Comparison of ENCODE assay signal across 24 cellular contexts in genomic region chr1:80675469-80675868, GRCh38.
DNase-seq lines count a peak whose midpoint lies in the region; ATAC-seq and TF ChIP-seq lines count a peak whose summit lies in the region.
"Had no signal": no experiment of that assay in that cellular context is flagged by ENCODE, and none has a peak within 500 bp of the region (broad histone marks: within the 10 kb centered on the region; RNA-seq: fewer than 3 reads in every experiment).

No MANE protein-coding gene starts in this region.

- H3K27ac ChIP-seq in GM23248 (no peak overlapping the region), fibroblast of lung (ENCODE audit: insufficient read depth, low read length) (no peak overlapping the region)
- H3K27ac ChIP-seq: dorsolateral prefrontal cortex, Peyer's patch, SJSA1 had no signal

- H3K79me2 ChIP-seq in GM23248 (ENCODE audit: insufficient read depth), result no peaks in the 10 kb centered on the region
- H3K79me2 ChIP-seq in fibroblast of lung (ENCODE audit: control insufficient read depth, insufficient read depth, low read length), result no peaks in the 10 kb centered on the region

- no peak overlapping the region for H3K4me2 ChIP-seq in GM23248 (ENCODE audit: unreplicated experiment)
- H3K4me2 ChIP-seq in fibroblast of lung (ENCODE audit: extremely low read depth, insufficient read depth, low read length), result no peak overlapping the region

- H2AFZ ChIP-seq in GM23248 (no peak overlapping the region), fibroblast of lung (ENCODE audit: low read length) (no peak overlapping the region)

- ATAC-seq in GM19463 (IDR thresholded peaks at IDR 0.05; ENCODE audit: unreplicated experiment), result no peak
- ATAC-seq: activated CD8-positive, alpha-beta memory T cell treated with anti-CD3 and anti-CD28 coated beads, Interleukin-2, amount 10 ng/mL, durations not matched to agents 7 days and 5 days; mucosa of descending colon had no signal

- H3K9ac ChIP-seq in GM23248 (no peak overlapping the region), NT2/D1 (ENCODE audit: insufficient read length, low read depth) (no peak overlapping the region), fibroblast of lung (ENCODE audit: insufficient read depth, low read length) (no peak overlapping the region)

- H3K9me2 ChIP-seq in GM23248 (ENCODE audit: insufficient read depth), result no peaks in the 10 kb centered on the region

- H3K27me3 ChIP-seq in GM23248 (replicated peaks; ENCODE audit: insufficient read depth) (no peaks in the 10 kb centered on the region), NT2/D1 (ENCODE audit: insufficient read depth, insufficient read length) (no peaks in the 10 kb centered on the region), fibroblast of lung (ENCODE audit: control insufficient read depth, insufficient read depth, low read length) (no peaks in the 10 kb centered on the region)
- H3K27me3 ChIP-seq: Peyer's patch, SJSA1 had no signal

- H3K36me3 ChIP-seq in GM23248 (ENCODE audit: low read depth) (no peaks in the 10 kb centered on the region), NT2/D1 (ENCODE audit: insufficient read depth, insufficient read length, low read length) (no peaks in the 10 kb centered on the region), fibroblast of lung (ENCODE audit: control insufficient read depth, insufficient read depth, low read length) (no peaks in the 10 kb centered on the region)
- H3K36me3 ChIP-seq: Peyer's patch, SJSA1 had no signal

- TF ChIP-seq CTCF in fibroblast of lung (conservative IDR thresholded peaks at IDR 0.05 in 1 of 2, IDR thresholded peaks at IDR 0.05 in 1 of 2; ENCODE audit: low read depth in 1 of 2, low read length in 2 of 2), result no peak

- no peaks in the 10 kb centered on the region for H3K4me1 Mint-ChIP-seq in activated CD4-positive, alpha-beta T cell treated with anti-CD3 and anti-CD28 coated beads, Interleukin-2, amount 10 ng/mL, durations not matched to agents 24 days and 14 days
- H3K4me1 Mint-ChIP-seq: activated CD8-positive, alpha-beta memory T cell treated with anti-CD3 and anti-CD28 coated beads, Interleukin-2, amount 10 ng/mL, durations not matched to agents 7 days and 5 days; activated naive CD8-positive, alpha-beta T cell treated with anti-CD3 and anti-CD28 coated beads for 36 hours; CD4-positive, alpha-beta memory T cell had no signal

- intact Hi-C loops in activated CD4-positive, alpha-beta T cell treated with anti-CD3 and anti-CD28 coated beads, Interleukin-2, amount 10 ng/mL, durations not matched to agents 24 days and 14 days (cut with micrococcal nuclease), result no loop called here

- no peaks in the 10 kb centered on the region for H3K4me1 ChIP-seq in GM23248 (ENCODE audit: insufficient read depth)
- no peaks in the 10 kb centered on the region for H3K4me1 ChIP-seq in NT2/D1 (ENCODE audit: insufficient read depth, insufficient read length)
- no peaks in the 10 kb centered on the region for H3K4me1 ChIP-seq in fibroblast of lung (ENCODE audit: control insufficient read depth, extremely low read depth, insufficient read depth, low read length)
- H3K4me1 ChIP-seq: Peyer's patch, SJSA1 had no signal

- H3K9me3 Mint-ChIP-seq in activated CD4-positive, alpha-beta T cell treated with anti-CD3 and anti-CD28 coated beads, Interleukin-2, amount 10 ng/mL, durations not matched to agents 24 days and 14 days, result no peaks in the 10 kb centered on the region

- WGBS in GM23248 (ENCODE audit: low coverage in 1 of 2, low lambda C conversion rate in 2 of 2, missing lambda C conversion rate in 2 of 2), 2 experiments, result 29 to 31% methylated on average over 4 of the region's 4 CpGs

- H3K4me3 ChIP-seq in GM23248 (no peak overlapping the region), NT2/D1 (ENCODE audit: insufficient read length, low read depth) (no peak overlapping the region), fibroblast of lung (replicated peaks in 1 of 4; ENCODE audit: control extremely low read depth in 1 of 4, insufficient read depth in 1 of 4, low read depth in 3 of 4, low read length in 4 of 4) (no peak overlapping the region)
- H3K4me3 ChIP-seq: dorsolateral prefrontal cortex, mucosa of descending colon, Peyer's patch, SJSA1 had no signal

- no peaks in the 10 kb centered on the region for H3K27me3 Mint-ChIP-seq in activated CD4-positive, alpha-beta T cell treated with anti-CD3 and anti-CD28 coated beads, Interleukin-2, amount 10 ng/mL, durations not matched to agents 24 days and 14 days
- H3K27me3 Mint-ChIP-seq: activated CD8-positive, alpha-beta memory T cell treated with anti-CD3 and anti-CD28 coated beads, Interleukin-2, amount 10 ng/mL, durations not matched to agents 7 days and 5 days; activated naive CD8-positive, alpha-beta T cell treated with anti-CD3 and anti-CD28 coated beads for 36 hours; CD4-positive, alpha-beta memory T cell; type B pancreatic cell had no signal

- H3K27ac Mint-ChIP-seq in activated CD4-positive, alpha-beta T cell treated with anti-CD3 and anti-CD28 coated beads, Interleukin-2, amount 10 ng/mL, durations not matched to agents 24 days and 14 days, result no peak overlapping the region
- H3K27ac Mint-ChIP-seq: activated CD8-positive, alpha-beta memory T cell treated with anti-CD3 and anti-CD28 coated beads, Interleukin-2, amount 10 ng/mL, durations not matched to agents 7 days and 5 days; activated naive CD8-positive, alpha-beta T cell treated with anti-CD3 and anti-CD28 coated beads for 36 hours; CD4-positive, alpha-beta memory T cell; HFFc6; type B pancreatic cell had no signal

- H3K9me3 ChIP-seq in GM23248 (ENCODE audit: low read depth), result peaks cover 2% of the 10 kb centered on the region
- H3K9me3 ChIP-seq in NT2/D1 (ENCODE audit: insufficient read depth, low read length), result no peaks in the 10 kb centered on the region
- H3K9me3 ChIP-seq in fibroblast of lung (ENCODE audit: control insufficient read depth, insufficient read depth, low read depth, low read length), result no peaks in the 10 kb centered on the region
- H3K9me3 ChIP-seq: mucosa of descending colon, Peyer's patch, SJSA1 had no signal

- H4K20me1 ChIP-seq in GM23248 (ENCODE audit: insufficient read depth) (no peaks in the 10 kb centered on the region), fibroblast of lung (ENCODE audit: control insufficient read depth, extremely low read depth, insufficient read depth, low read length) (peaks cover 2% of the 10 kb centered on the region)

- no peaks in the 10 kb centered on the region for H3F3A ChIP-seq in GM23248 (ENCODE audit: insufficient read depth)

- no peak overlapping the region for H3K4me3 Mint-ChIP-seq in activated CD4-positive, alpha-beta T cell treated with anti-CD3 and anti-CD28 coated beads, Interleukin-2, amount 10 ng/mL, durations not matched to agents 24 days and 14 days
- H3K4me3 Mint-ChIP-seq: activated CD8-positive, alpha-beta memory T cell treated with anti-CD3 and anti-CD28 coated beads, Interleukin-2, amount 10 ng/mL, durations not matched to agents 7 days and 5 days; activated naive CD8-positive, alpha-beta T cell treated with anti-CD3 and anti-CD28 coated beads for 36 hours; CD4-positive, alpha-beta memory T cell; HFFc6; type B pancreatic cell had no signal

- in situ Hi-C loops in GM23248 (cut with MboI), result no loop called here

- DNase-seq in GM23248, result peak; percentile 1
- peak; percentile 30 for DNase-seq in NT2/D1 (ENCODE audit: low read depth, low spot score)
- peak; percentile 13 to 48 for DNase-seq in fibroblast of lung (ENCODE audit: low read depth in 2 of 2)
- DNase-seq in myocyte (ENCODE audit: low read depth), result peak; percentile 3
- no peak for DNase-seq in dedifferentiated amniotic fluid mesenchymal stem cell (ENCODE audit: extremely low spot score)
- DNase-seq in activated CD4-positive, alpha-beta T cell treated with anti-CD3 and anti-CD28 coated beads, Interleukin-2, amount 10 ng/mL, durations not matched to agents 24 days and 14 days, result no peak
- no peak for DNase-seq in hypothalamus (lab: John Stamatoyannopoulos, UW)
- DNase-seq: activated CD4-positive, alpha-beta T cell treated with anti-CD3 and anti-CD28 coated beads for 48 hours; activated CD8-positive, alpha-beta memory T cell treated with anti-CD3 and anti-CD28 coated beads, Interleukin-2, amount 10 ng/mL, durations not matched to agents 7 days and 5 days; activated naive CD8-positive, alpha-beta T cell treated with anti-CD3 and anti-CD28 coated beads for 36 hours; CD4-positive, alpha-beta memory T cell; DMS79 treated with DMSO at 0.1 percent for 48 hours; dorsolateral prefrontal cortex; HFFc6; mucosa of descending colon; NCI-H1048; NCI-H2029; NCI-H446 treated with DMSO at 0.1 percent for 48 hours; NK-92 treated with Interleukin-12 subunit alpha and Interleukin-12 subunit beta, amount 100 ng/mL, for 24 hours; Peyer's patch; stimulated activated CD4-positive, alpha-beta T cell treated with anti-CD3 and anti-CD28 coated beads, Interleukin-12 subunit alpha, Interleukin-12 subunit beta, amount 100 ng/mL, for 4 hours had no signal

- H3K36me3 Mint-ChIP-seq in activated CD4-positive, alpha-beta T cell treated with anti-CD3 and anti-CD28 coated beads, Interleukin-2, amount 10 ng/mL, durations not matched to agents 24 days and 14 days (ENCODE audit: low read depth), result no peaks in the 10 kb centered on the region
- H3K36me3 Mint-ChIP-seq: activated CD8-positive, alpha-beta memory T cell treated with anti-CD3 and anti-CD28 coated beads, Interleukin-2, amount 10 ng/mL, durations not matched to agents 7 days and 5 days; activated naive CD8-positive, alpha-beta T cell treated with anti-CD3 and anti-CD28 coated beads for 36 hours; CD4-positive, alpha-beta memory T cell; type B pancreatic cell had no signal

Comparison
In these comparisons a context has a peak if more than half of its experiments do, and no peak if none do; other contexts are left out.
1. DNase-seq: peak in GM23248 (single experiment), NT2/D1 (single experiment), fibroblast of lung (2 of 2) and myocyte (single experiment); none in dedifferentiated amniotic fluid mesenchymal stem cell (single experiment), activated CD4-positive, alpha-beta T cell treated with anti-CD3 and anti-CD28 coated beads, Interleukin-2, amount 10 ng/mL, durations not matched to agents 24 days and 14 days (single experiment) and hypothalamus (0 of 51).